1 cellular context compared by ENCODE assay signal in the genomic region with DNA sequence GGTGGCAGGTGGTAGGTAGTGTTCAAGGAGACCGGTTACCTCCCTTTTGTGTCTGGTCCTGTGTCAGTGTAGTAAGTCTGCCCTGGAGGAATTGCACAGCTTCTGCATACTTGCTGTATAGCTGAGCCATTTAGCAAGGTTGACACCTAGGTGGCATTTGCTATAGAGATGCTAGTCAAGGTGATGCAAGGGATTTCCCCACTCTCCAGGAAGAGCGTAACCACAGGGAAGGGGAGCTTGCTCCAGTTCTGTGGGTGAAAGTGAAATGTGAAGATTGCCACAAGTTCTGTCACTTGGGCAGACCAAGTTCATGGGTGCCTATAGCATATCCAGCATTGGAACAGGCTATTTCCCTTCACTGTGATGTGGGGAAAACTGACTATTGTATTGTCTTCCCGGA.
TF ChIP-seq lines count a peak whose summit lies in the region.

No MANE protein-coding gene starts in this region.

TF ChIP-seq in SK-N-SH treated with all-trans-retinoic acid at 6 μM for 48 hours, 23 proteins besides CTCF, POLR2A, EP300 and RAD21 (continued from another document):
- TF ChIP-seq, protein P1, sequence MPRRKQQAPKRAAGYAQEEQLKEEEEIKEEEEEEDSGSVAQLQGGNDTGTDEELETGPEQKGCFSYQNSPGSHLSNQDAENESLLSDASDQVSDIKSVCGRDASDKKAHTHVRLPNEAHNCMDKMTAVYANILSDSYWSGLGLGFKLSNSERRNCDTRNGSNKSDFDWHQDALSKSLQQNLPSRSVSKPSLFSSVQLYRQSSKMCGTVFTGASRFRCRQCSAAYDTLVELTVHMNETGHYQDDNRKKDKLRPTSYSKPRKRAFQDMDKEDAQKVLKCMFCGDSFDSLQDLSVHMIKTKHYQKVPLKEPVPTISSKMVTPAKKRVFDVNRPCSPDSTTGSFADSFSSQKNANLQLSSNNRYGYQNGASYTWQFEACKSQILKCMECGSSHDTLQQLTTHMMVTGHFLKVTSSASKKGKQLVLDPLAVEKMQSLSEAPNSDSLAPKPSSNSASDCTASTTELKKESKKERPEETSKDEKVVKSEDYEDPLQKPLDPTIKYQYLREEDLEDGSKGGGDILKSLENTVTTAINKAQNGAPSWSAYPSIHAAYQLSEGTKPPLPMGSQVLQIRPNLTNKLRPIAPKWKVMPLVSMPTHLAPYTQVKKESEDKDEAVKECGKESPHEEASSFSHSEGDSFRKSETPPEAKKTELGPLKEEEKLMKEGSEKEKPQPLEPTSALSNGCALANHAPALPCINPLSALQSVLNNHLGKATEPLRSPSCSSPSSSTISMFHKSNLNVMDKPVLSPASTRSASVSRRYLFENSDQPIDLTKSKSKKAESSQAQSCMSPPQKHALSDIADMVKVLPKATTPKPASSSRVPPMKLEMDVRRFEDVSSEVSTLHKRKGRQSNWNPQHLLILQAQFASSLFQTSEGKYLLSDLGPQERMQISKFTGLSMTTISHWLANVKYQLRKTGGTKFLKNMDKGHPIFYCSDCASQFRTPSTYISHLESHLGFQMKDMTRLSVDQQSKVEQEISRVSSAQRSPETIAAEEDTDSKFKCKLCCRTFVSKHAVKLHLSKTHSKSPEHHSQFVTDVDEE (CRISPR knock-in tag; IDR thresholded peaks at IDR 0.05), result no peak
- no peak for TF ChIP-seq OSR1 (CRISPR knock-in tag; IDR thresholded peaks at IDR 0.05)
- TF ChIP-seq ZNF8 (CRISPR knock-in tag; IDR thresholded peaks at IDR 0.05), result no peak
- TF ChIP-seq SNAI2 (CRISPR knock-in tag; IDR thresholded peaks at IDR 0.05), result no peak
- TF ChIP-seq, protein P2, sequence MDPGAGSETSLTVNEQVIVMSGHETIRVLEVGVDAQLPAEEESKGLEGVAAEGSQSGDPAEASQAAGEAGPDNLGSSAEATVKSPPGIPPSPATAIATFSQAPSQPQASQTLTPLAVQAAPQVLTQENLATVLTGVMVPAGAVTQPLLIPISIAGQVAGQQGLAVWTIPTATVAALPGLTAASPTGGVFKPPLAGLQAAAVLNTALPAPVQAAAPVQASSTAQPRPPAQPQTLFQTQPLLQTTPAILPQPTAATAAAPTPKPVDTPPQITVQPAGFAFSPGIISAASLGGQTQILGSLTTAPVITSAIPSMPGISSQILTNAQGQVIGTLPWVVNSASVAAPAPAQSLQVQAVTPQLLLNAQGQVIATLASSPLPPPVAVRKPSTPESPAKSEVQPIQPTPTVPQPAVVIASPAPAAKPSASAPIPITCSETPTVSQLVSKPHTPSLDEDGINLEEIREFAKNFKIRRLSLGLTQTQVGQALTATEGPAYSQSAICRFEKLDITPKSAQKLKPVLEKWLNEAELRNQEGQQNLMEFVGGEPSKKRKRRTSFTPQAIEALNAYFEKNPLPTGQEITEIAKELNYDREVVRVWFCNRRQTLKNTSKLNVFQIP (CRISPR knock-in tag; IDR thresholded peaks at IDR 0.05; ENCODE audit: borderline replicate concordance, low read depth), result no peak
- no peak for TF ChIP-seq BACH2 (CRISPR knock-in tag; IDR thresholded peaks at IDR 0.05; ENCODE audit: borderline replicate concordance)
- no peak for TF ChIP-seq TCF4 (CRISPR knock-in tag; IDR thresholded peaks at IDR 0.05; ENCODE audit: borderline replicate concordance)
- no peak for TF ChIP-seq ISL1 (CRISPR knock-in tag; IDR thresholded peaks at IDR 0.05)
- no peak for TF ChIP-seq TOX (CRISPR knock-in tag; IDR thresholded peaks at IDR 0.05; ENCODE audit: borderline replicate concordance)
- TF ChIP-seq ZNF565 (CRISPR knock-in tag; conservative IDR thresholded peaks at IDR 0.05; ENCODE audit: low read depth), result no peak
- no peak for TF ChIP-seq ZFP3 (CRISPR knock-in tag; IDR thresholded peaks at IDR 0.05)
- no peak for TF ChIP-seq PPARA (CRISPR knock-in tag; IDR thresholded peaks at IDR 0.05; ENCODE audit: borderline replicate concordance)
- no peak for TF ChIP-seq RARB (CRISPR knock-in tag; IDR thresholded peaks at IDR 0.05)
- no peak for TF ChIP-seq ESRRG (CRISPR knock-in tag; IDR thresholded peaks at IDR 0.05)
- TF ChIP-seq ARNTL (CRISPR knock-in tag; IDR thresholded peaks at IDR 0.05; ENCODE audit: borderline replicate concordance, low read depth), result no peak
